18 cellular contexts compared by ENCODE assay signal in genomic region chr12:53337998-53338397, GRCh38. TPM values are rescaled to one million over a fixed set of nuclear protein-coding genes. Genes with fewer than 3 reads are reported as not detected.
"Had no signal": no experiment of that assay in that cellular context is flagged by ENCODE, and none has a peak within 500 bp of the region (broad histone marks: within the 10 kb centered on the region; RNA-seq: fewer than 3 reads in every experiment).

No MANE protein-coding gene starts in this region.

- DNase-seq: activated CD4-positive, alpha-beta T cell treated with anti-CD3 and anti-CD28 coated beads, Interleukin-2, amount 50 U/mL, for 4 hours; activated T-cell treated with anti-CD3 and anti-CD28 coated beads, Interleukin-2, amount 50 U/mL, for 48 hours; cortex of kidney; effector memory CD4-positive, alpha-beta T cell; hippocampal formation; mesendoderm; retina; tibial artery had no signal

- H2AFZ ChIP-seq: parathyroid adenoma had no signal

- H3K9ac ChIP-seq: parathyroid adenoma had no signal

- H3K27ac ChIP-seq: parathyroid adenoma, skin epidermis, tibial artery, vagina had no signal

- H3K79me2 ChIP-seq: parathyroid adenoma had no signal

- H3K9me3 ChIP-seq: tibial artery, vagina had no signal

- H3K4me1 ChIP-seq: parathyroid adenoma, tibial artery, vagina had no signal

- ATAC-seq: activated CD4-positive, CD25-positive, alpha-beta regulatory T cell treated with anti-CD3 and anti-CD28 coated beads, Interleukin-2, amount 50 U/mL, for 24 hours had no signal

- H3K36me3 ChIP-seq: tibial artery, vagina had no signal

- H3K4me3 ChIP-seq: skin epidermis, tibial artery, vagina had no signal

RNA-seq across cellular contexts. Expression of gene SP7, which starts 1.8 kb away (rescaled TPM):
- total RNA-seq: cardiac septum; epithelial cell of proximal tubule; kidney epithelial cell; liver; T-helper 2 cell treated with Interferon-gamma antibody and Interleukin-4, amounts not matched to agents 100 ng/mL and 5 ng/mL, for 36 hours; vagina had no signal
- polyA plus RNA-seq: adipose tissue, liver had no signal
